Comparison of ENCODE assay signal across 1 cellular context in the genomic region with DNA sequence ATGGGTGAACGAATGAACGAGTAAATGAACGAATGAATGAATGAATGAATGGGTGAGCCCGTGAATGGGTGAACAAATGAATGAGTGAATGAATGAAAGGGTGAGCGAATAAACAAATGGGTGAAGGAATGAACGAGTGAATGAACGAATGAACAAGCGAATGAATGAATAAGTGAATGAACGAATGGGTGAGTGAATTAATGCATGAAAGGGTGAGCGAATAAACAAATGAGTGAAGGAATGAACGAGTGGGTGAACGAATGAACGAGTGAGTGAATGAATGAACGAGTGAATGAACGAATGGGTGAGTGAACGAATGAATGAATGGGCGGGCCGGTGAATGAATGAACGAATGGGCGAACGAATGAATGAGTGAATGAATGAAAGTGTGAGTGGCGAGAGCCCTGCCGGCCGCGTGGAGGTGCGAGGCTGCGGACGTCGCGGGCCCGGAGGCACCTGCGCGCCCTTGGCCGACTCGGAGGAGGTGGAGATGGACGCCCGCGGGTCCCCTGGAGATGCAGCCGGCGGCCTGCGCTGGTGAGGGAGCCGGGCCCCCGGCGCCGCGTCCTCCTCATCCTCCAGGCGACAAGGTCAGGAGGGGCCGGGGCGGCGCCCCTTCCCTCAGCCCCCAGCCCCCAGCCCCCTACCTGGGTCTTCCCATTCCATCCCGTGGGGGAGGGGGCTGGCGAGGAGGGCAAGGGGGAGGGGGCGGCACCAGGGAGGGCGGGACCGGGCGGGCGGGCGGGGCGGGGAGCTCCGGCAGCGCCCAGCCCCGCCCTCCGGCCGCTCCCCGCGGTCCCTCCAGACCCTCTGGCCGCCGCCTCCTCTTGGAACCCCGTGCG.
TF ChIP-seq lines count a peak whose summit lies in the region.

No MANE protein-coding gene starts in this region.

TF ChIP-seq in GM23338, 12 proteins besides CTCF, POLR2A, EP300 and RAD21 (continued from another document):
- TF ChIP-seq, protein P1, sequence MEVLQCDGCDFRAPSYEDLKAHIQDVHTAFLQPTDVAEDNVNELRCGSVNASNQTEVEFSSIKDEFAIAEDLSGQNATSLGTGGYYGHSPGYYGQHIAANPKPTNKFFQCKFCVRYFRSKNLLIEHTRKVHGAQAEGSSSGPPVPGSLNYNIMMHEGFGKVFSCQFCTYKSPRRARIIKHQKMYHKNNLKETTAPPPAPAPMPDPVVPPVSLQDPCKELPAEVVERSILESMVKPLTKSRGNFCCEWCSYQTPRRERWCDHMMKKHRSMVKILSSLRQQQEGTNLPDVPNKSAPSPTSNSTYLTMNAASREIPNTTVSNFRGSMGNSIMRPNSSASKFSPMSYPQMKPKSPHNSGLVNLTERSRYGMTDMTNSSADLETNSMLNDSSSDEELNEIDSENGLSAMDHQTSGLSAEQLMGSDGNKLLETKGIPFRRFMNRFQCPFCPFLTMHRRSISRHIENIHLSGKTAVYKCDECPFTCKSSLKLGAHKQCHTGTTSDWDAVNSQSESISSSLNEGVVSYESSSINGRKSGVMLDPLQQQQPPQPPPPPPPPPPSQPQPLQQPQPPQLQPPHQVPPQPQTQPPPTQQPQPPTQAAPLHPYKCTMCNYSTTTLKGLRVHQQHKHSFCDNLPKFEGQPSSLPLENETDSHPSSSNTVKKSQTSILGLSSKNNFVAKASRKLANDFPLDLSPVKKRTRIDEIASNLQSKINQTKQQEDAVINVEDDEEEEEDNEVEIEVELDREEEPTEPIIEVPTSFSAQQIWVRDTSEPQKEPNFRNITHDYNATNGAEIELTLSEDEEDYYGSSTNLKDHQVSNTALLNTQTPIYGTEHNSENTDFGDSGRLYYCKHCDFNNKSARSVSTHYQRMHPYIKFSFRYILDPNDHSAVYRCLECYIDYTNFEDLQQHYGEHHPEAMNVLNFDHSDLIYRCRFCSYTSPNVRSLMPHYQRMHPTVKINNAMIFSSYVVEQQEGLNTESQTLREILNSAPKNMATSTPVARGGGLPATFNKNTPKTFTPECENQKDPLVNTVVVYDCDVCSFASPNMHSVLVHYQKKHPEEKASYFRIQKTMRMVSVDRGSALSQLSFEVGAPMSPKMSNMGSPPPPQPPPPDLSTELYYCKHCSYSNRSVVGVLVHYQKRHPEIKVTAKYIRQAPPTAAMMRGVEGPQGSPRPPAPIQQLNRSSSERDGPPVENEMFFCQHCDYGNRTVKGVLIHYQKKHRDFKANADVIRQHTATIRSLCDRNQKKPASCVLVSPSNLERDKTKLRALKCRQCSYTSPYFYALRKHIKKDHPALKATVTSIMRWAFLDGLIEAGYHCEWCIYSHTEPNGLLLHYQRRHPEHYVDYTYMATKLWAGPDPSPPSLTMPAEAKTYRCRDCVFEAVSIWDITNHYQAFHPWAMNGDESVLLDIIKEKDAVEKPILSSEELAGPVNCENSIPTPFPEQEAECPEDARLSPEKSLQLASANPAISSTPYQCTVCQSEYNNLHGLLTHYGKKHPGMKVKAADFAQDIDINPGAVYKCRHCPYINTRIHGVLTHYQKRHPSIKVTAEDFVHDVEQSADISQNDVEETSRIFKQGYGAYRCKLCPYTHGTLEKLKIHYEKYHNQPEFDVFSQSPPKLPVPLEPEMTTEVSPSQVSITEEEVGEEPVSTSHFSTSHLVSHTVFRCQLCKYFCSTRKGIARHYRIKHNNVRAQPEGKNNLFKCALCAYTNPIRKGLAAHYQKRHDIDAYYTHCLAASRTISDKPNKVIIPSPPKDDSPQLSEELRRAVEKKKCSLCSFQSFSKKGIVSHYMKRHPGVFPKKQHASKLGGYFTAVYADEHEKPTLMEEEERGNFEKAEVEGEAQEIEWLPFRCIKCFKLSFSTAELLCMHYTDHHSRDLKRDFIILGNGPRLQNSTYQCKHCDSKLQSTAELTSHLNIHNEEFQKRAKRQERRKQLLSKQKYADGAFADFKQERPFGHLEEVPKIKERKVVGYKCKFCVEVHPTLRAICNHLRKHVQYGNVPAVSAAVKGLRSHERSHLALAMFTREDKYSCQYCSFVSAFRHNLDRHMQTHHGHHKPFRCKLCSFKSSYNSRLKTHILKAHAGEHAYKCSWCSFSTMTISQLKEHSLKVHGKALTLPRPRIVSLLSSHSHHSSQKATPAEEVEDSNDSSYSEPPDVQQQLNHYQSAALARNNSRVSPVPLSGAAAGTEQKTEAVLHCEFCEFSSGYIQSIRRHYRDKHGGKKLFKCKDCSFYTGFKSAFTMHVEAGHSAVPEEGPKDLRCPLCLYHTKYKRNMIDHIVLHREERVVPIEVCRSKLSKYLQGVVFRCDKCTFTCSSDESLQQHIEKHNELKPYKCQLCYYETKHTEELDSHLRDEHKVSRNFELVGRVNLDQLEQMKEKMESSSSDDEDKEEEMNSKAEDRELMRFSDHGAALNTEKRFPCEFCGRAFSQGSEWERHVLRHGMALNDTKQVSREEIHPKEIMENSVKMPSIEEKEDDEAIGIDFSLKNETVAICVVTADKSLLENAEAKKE (CRISPR knock-in tag; IDR thresholded peaks at IDR 0.05) = no peak
- TF ChIP-seq ZNF114 (CRISPR knock-in tag; IDR thresholded peaks at IDR 0.05) = no peak
- no peak for TF ChIP-seq EZH2phosphoT487 (IDR thresholded peaks at IDR 0.05; ENCODE audit: unreplicated experiment)
- no peak for TF ChIP-seq POLR2AphosphoS5 (IDR thresholded peaks at IDR 0.05; ENCODE audit: low read depth)
- no peak for TF ChIP-seq ZNF331 (CRISPR knock-in tag; IDR thresholded peaks at IDR 0.05; ENCODE audit: low read depth)
